ENCODE assay signal across 2 cellular contexts in the genomic region with DNA sequence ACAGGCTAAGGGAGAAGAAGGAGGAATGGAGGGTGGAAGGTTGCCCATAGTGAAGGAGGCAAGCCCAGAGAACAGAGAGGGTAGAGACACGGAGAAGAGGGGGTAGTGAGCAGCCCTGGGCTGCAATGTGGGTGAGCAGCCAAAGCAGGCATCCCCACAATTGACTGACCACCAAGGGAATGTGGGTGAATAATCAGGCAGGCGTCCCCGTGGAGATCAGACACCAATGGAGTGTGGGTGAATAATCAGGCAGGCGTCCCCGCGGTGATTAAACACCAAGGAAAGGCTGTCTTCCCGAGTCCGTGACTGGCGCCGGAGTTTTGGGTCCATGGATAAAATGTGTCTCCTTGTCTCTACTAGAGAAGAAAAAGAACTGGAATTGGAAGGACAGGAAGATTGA. TPM values are rescaled to one million over a fixed set of nuclear protein-coding genes. Genes with fewer than 3 reads are reported as not detected.
"Had no signal": no experiment of that assay in that cellular context is flagged by ENCODE, and none has a peak within 500 bp of the region (broad histone marks: within the 10 kb centered on the region; RNA-seq: fewer than 3 reads in every experiment).

No MANE protein-coding gene starts in this region.

RNA-seq across cellular contexts. Expression of a gene that starts 35.1 kb away (rescaled TPM):
- total RNA-seq: chondrocyte, K562 had no signal
